ENCODE assay signal across 1 cellular context in genomic region chr6:169654590-169655391, GRCh38.
TF ChIP-seq lines count a peak whose summit lies in the region.

No MANE protein-coding gene starts in this region.

TF ChIP-seq in endothelial cell of umbilical vein, 7 proteins besides CTCF, POLR2A, EP300 and RAD21 (continued from another document):
- no peak for TF ChIP-seq MAX (IDR thresholded peaks at IDR 0.05; ENCODE audit: insufficient read depth, insufficient read length)
- no peak for TF ChIP-seq EZH2 (IDR thresholded peaks at IDR 0.05; ENCODE audit: borderline replicate concordance, low read depth, low read length, severe bottlenecking)
- TF ChIP-seq POLR2AphosphoS5 (IDR thresholded peaks at IDR 0.05; ENCODE audit: insufficient read depth, low read depth, low read length), result no peak
- TF ChIP-seq JUN (IDR thresholded peaks at IDR 0.05; ENCODE audit: borderline replicate concordance, insufficient read depth, insufficient read length, low read depth), result no peak
- TF ChIP-seq GATA2 (IDR thresholded peaks at IDR 0.05; ENCODE audit: insufficient read depth, insufficient read length, low read depth, low read length), result no peak
